ENCODE assay signal across 26 cellular contexts in genomic region chr6:138778331-138778730, GRCh38. TPM values are rescaled to one million over a fixed set of nuclear protein-coding genes. Genes with fewer than 3 reads are reported as not detected.
"Had no signal": no experiment of that assay in that cellular context is flagged by ENCODE, and none has a peak within 500 bp of the region (broad histone marks: within the 10 kb centered on the region; RNA-seq: fewer than 3 reads in every experiment).

No MANE protein-coding gene starts in this region.

- H3K9me3 Mint-ChIP-seq: natural killer cell treated with Interleukin-12 subunit alpha and Interleukin-12 subunit beta and Interleukin-15 and Interleukin-18, amount 100 ng/mL, for 72 hours; stimulated activated effector memory CD8-positive, alpha-beta T cell treated with anti-CD3 and anti-CD28 coated beads, Interleukin-12 subunit alpha, Interleukin-12 subunit beta, amount 100 ng/mL, for 72 hours; stimulated activated naive CD8-positive, alpha-beta T cell treated with anti-CD3 and anti-CD28 coated beads, Interleukin-15, Interleukin-2, amounts not matched to agents 100 ng/mL and 50 ng/mL, for 24 hours had no signal

- ATAC-seq: mucosa of descending colon; naive thymus-derived CD4-positive, alpha-beta T cell; natural killer cell treated with Interleukin-12 subunit alpha and Interleukin-12 subunit beta and Interleukin-15 and Interleukin-18, amount 100 ng/mL, for 72 hours; pancreas; right cardiac atrium; sciatic nerve; stimulated activated effector memory CD8-positive, alpha-beta T cell treated with anti-CD3 and anti-CD28 coated beads, Interleukin-12 subunit alpha, Interleukin-12 subunit beta, amount 100 ng/mL, for 72 hours; upper lobe of right lung had no signal

- H3K9me3 ChIP-seq: left ventricle myocardium inferior, mucosa of descending colon, pancreas, prostate gland, spleen, upper lobe of right lung had no signal

- H3K4me2 ChIP-seq: hepatocyte had no signal

- H3K36me3 ChIP-seq: pancreas, prostate gland had no signal

- H3K4me3 Mint-ChIP-seq: naive thymus-derived CD4-positive, alpha-beta T cell; natural killer cell treated with Interleukin-12 subunit alpha and Interleukin-12 subunit beta and Interleukin-15 and Interleukin-18, amount 100 ng/mL, for 72 hours; stimulated activated effector memory CD8-positive, alpha-beta T cell treated with anti-CD3 and anti-CD28 coated beads, Interleukin-12 subunit alpha, Interleukin-12 subunit beta, amount 100 ng/mL, for 72 hours; stimulated activated naive CD8-positive, alpha-beta T cell treated with anti-CD3 and anti-CD28 coated beads, Interleukin-15, Interleukin-2, amounts not matched to agents 100 ng/mL and 50 ng/mL, for 24 hours had no signal

- H3K27ac ChIP-seq: hepatocyte, left ventricle myocardium inferior, pancreas, prostate gland, skin epidermis, spleen, upper lobe of right lung had no signal

- DNase-seq: islet precursor cell; left ventricle myocardium inferior; midbrain; mucosa of descending colon; naive thymus-derived CD4-positive, alpha-beta T cell; pancreas; posterior cingulate gyrus; retina; right cardiac atrium; spleen; stimulated activated CD4-positive, alpha-beta T cell treated with anti-CD3 and anti-CD28 coated beads, Interleukin-4, amount 100 ng/mL, for 24 hours; stimulated activated naive CD4-positive, alpha-beta T cell; trophoblast cell; upper lobe of right lung had no signal

- H3K27ac Mint-ChIP-seq: natural killer cell treated with Interleukin-12 subunit alpha and Interleukin-12 subunit beta and Interleukin-15 and Interleukin-18, amount 100 ng/mL, for 72 hours; stimulated activated naive CD8-positive, alpha-beta T cell treated with anti-CD3 and anti-CD28 coated beads, Interleukin-15, Interleukin-2, amounts not matched to agents 100 ng/mL and 50 ng/mL, for 24 hours had no signal

- H3K4me3 ChIP-seq: hepatocyte, left ventricle myocardium inferior, lung, mucosa of descending colon, pancreas, prostate gland, skin epidermis, spleen, upper lobe of right lung had no signal

- H3K27me3 Mint-ChIP-seq: naive thymus-derived CD4-positive, alpha-beta T cell; natural killer cell treated with Interleukin-12 subunit alpha and Interleukin-12 subunit beta and Interleukin-15 and Interleukin-18, amount 100 ng/mL, for 72 hours; stimulated activated naive CD8-positive, alpha-beta T cell treated with anti-CD3 and anti-CD28 coated beads, Interleukin-15, Interleukin-2, amounts not matched to agents 100 ng/mL and 50 ng/mL, for 24 hours had no signal

- H3K4me1 ChIP-seq: prostate gland had no signal

- H3K27me3 ChIP-seq: hepatocyte, pancreas, spleen, upper lobe of right lung had no signal

RNA-seq across cellular contexts. Expression of gene ECT2L, which starts 17.6 kb away (rescaled TPM):
- total RNA-seq: hepatocyte; kidney epithelial cell; mesenteric fat pad; mucosa of descending colon; myocyte; natural killer cell treated with Interleukin-12 subunit alpha and Interleukin-12 subunit beta and Interleukin-15 and Interleukin-18, amount 100 ng/mL, for 72 hours; upper lobe of right lung had no signal
- polyA plus RNA-seq: hepatocyte, neural cell had no signal
